ENCODE assay signal across 3 cellular contexts in the genomic region with DNA sequence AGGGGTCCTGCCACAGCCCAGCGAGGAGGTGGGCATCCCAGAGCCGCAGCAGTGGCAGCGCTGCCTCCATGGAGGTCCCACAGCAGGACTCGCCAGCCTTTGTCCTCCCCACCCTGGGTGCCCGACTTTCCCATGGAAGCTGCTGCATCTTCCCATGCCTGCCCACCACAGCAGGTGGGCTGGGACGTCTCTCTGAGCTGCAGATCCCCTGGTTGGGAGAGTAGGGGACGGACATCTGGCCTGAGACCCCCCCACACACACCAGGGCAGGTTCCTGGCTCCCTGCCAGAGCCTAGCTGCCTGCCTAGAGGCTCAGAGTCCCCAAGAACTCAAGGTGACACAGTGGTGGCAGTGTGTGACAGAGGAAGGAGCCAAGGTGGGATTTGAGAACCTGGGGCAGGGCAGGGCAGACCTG.
A peak's percentile ranks its signal among the peaks of the same experiment; 100 is the strongest.
TF ChIP-seq lines count a peak whose summit lies in the region.

No MANE protein-coding gene starts in this region.

TF ChIP-seq in SK-N-SH, 30 proteins besides CTCF, POLR2A, EP300 and RAD21 (continued from another document):
- TF ChIP-seq, protein P1, sequence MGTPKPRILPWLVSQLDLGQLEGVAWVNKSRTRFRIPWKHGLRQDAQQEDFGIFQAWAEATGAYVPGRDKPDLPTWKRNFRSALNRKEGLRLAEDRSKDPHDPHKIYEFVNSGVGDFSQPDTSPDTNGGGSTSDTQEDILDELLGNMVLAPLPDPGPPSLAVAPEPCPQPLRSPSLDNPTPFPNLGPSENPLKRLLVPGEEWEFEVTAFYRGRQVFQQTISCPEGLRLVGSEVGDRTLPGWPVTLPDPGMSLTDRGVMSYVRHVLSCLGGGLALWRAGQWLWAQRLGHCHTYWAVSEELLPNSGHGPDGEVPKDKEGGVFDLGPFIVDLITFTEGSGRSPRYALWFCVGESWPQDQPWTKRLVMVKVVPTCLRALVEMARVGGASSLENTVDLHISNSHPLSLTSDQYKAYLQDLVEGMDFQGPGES (IDR thresholded peaks at IDR 0.05; ENCODE audit: low read depth, low read length) = no peak
- TF ChIP-seq POLR2AphosphoS5 (IDR thresholded peaks at IDR 0.05; ENCODE audit: low read depth, low read length) = no peak
- TF ChIP-seq, protein P2, sequence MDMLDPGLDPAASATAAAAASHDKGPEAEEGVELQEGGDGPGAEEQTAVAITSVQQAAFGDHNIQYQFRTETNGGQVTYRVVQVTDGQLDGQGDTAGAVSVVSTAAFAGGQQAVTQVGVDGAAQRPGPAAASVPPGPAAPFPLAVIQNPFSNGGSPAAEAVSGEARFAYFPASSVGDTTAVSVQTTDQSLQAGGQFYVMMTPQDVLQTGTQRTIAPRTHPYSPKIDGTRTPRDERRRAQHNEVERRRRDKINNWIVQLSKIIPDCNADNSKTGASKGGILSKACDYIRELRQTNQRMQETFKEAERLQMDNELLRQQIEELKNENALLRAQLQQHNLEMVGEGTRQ (IDR thresholded peaks at IDR 0.05; ENCODE audit: borderline replicate concordance, low read depth, low read length) = no peak

TF ChIP-seq in SK-N-SH treated with all-trans-retinoic acid at 6 μM for 48 hours, 23 proteins besides CTCF, POLR2A, EP300 and RAD21 (continued from another document):
- TF ChIP-seq, protein P3, sequence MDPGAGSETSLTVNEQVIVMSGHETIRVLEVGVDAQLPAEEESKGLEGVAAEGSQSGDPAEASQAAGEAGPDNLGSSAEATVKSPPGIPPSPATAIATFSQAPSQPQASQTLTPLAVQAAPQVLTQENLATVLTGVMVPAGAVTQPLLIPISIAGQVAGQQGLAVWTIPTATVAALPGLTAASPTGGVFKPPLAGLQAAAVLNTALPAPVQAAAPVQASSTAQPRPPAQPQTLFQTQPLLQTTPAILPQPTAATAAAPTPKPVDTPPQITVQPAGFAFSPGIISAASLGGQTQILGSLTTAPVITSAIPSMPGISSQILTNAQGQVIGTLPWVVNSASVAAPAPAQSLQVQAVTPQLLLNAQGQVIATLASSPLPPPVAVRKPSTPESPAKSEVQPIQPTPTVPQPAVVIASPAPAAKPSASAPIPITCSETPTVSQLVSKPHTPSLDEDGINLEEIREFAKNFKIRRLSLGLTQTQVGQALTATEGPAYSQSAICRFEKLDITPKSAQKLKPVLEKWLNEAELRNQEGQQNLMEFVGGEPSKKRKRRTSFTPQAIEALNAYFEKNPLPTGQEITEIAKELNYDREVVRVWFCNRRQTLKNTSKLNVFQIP (CRISPR knock-in tag; IDR thresholded peaks at IDR 0.05; ENCODE audit: borderline replicate concordance, low read depth) = no peak
- TF ChIP-seq TOX (CRISPR knock-in tag; IDR thresholded peaks at IDR 0.05; ENCODE audit: borderline replicate concordance) (no peak), ZFP30 (CRISPR knock-in tag; IDR thresholded peaks at IDR 0.05) (no peak), OSR1 (CRISPR knock-in tag; IDR thresholded peaks at IDR 0.05) (no peak), ARNTL (CRISPR knock-in tag; IDR thresholded peaks at IDR 0.05; ENCODE audit: borderline replicate concordance, low read depth) (no peak), BACH2 (CRISPR knock-in tag; IDR thresholded peaks at IDR 0.05; ENCODE audit: borderline replicate concordance) (no peak), PPARA (CRISPR knock-in tag; IDR thresholded peaks at IDR 0.05; ENCODE audit: borderline replicate concordance) (no peak), CSDC2 (CRISPR knock-in tag; IDR thresholded peaks at IDR 0.05) (no peak), SNAI2 (CRISPR knock-in tag; IDR thresholded peaks at IDR 0.05) (no peak), GLIS3 (CRISPR knock-in tag; IDR thresholded peaks at IDR 0.05) (no peak), ESRRG (CRISPR knock-in tag; IDR thresholded peaks at IDR 0.05) (no peak)
- TF ChIP-seq, protein P4, sequence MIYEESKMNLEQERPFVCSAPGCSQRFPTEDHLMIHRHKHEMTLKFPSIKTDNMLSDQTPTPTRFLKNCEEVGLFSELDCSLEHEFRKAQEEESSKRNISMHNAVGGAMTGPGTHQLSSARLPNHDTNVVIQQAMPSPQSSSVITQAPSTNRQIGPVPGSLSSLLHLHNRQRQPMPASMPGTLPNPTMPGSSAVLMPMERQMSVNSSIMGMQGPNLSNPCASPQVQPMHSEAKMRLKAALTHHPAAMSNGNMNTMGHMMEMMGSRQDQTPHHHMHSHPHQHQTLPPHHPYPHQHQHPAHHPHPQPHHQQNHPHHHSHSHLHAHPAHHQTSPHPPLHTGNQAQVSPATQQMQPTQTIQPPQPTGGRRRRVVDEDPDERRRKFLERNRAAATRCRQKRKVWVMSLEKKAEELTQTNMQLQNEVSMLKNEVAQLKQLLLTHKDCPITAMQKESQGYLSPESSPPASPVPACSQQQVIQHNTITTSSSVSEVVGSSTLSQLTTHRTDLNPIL (CRISPR knock-in tag; IDR thresholded peaks at IDR 0.05; ENCODE audit: low read depth) = no peak
- TF ChIP-seq, protein P5, sequence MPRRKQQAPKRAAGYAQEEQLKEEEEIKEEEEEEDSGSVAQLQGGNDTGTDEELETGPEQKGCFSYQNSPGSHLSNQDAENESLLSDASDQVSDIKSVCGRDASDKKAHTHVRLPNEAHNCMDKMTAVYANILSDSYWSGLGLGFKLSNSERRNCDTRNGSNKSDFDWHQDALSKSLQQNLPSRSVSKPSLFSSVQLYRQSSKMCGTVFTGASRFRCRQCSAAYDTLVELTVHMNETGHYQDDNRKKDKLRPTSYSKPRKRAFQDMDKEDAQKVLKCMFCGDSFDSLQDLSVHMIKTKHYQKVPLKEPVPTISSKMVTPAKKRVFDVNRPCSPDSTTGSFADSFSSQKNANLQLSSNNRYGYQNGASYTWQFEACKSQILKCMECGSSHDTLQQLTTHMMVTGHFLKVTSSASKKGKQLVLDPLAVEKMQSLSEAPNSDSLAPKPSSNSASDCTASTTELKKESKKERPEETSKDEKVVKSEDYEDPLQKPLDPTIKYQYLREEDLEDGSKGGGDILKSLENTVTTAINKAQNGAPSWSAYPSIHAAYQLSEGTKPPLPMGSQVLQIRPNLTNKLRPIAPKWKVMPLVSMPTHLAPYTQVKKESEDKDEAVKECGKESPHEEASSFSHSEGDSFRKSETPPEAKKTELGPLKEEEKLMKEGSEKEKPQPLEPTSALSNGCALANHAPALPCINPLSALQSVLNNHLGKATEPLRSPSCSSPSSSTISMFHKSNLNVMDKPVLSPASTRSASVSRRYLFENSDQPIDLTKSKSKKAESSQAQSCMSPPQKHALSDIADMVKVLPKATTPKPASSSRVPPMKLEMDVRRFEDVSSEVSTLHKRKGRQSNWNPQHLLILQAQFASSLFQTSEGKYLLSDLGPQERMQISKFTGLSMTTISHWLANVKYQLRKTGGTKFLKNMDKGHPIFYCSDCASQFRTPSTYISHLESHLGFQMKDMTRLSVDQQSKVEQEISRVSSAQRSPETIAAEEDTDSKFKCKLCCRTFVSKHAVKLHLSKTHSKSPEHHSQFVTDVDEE (CRISPR knock-in tag; IDR thresholded peaks at IDR 0.05) = no peak

TF ChIP-seq in HEK293, 187 proteins besides CTCF, POLR2A, EP300 and RAD21 (continued from another document):
- TF ChIP-seq, protein P6, sequence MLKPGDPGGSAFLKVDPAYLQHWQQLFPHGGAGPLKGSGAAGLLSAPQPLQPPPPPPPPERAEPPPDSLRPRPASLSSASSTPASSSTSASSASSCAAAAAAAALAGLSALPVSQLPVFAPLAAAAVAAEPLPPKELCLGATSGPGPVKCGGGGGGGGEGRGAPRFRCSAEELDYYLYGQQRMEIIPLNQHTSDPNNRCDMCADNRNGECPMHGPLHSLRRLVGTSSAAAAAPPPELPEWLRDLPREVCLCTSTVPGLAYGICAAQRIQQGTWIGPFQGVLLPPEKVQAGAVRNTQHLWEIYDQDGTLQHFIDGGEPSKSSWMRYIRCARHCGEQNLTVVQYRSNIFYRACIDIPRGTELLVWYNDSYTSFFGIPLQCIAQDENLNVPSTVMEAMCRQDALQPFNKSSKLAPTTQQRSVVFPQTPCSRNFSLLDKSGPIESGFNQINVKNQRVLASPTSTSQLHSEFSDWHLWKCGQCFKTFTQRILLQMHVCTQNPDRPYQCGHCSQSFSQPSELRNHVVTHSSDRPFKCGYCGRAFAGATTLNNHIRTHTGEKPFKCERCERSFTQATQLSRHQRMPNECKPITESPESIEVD (tag by site-specific recombination; IDR thresholded peaks at IDR 0.05) = no peak
- no peak for TF ChIP-seq GLI4 (tag by site-specific recombination; IDR thresholded peaks at IDR 0.05)
- TF ChIP-seq ZNF112 (tag by site-specific recombination; IDR thresholded peaks at IDR 0.05) = no peak
- TF ChIP-seq, protein P7, sequence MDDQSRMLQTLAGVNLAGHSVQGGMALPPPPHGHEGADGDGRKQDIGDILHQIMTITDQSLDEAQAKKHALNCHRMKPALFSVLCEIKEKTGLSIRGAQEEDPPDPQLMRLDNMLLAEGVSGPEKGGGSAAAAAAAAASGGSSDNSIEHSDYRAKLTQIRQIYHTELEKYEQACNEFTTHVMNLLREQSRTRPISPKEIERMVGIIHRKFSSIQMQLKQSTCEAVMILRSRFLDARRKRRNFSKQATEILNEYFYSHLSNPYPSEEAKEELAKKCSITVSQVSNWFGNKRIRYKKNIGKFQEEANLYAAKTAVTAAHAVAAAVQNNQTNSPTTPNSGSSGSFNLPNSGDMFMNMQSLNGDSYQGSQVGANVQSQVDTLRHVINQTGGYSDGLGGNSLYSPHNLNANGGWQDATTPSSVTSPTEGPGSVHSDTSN (CRISPR knock-in tag; IDR thresholded peaks at IDR 0.05) = no peak
- TF ChIP-seq SP3 (tag by site-specific recombination; IDR thresholded peaks at IDR 0.05) = no peak
- TF ChIP-seq ZNF658 (tag by site-specific recombination; IDR thresholded peaks at IDR 0.05) = no peak
- TF ChIP-seq ZNF626 (tag by site-specific recombination; IDR thresholded peaks at IDR 0.05) = no peak
- TF ChIP-seq ZIC2 (tag by site-specific recombination; IDR thresholded peaks at IDR 0.05) = peak; percentile 69
- TF ChIP-seq ZNF202 (tag by site-specific recombination; IDR thresholded peaks at IDR 0.05; ENCODE audit: borderline replicate concordance) = no peak
- TF ChIP-seq GLIS2 (tag by site-specific recombination; IDR thresholded peaks at IDR 0.05) = 0 out of 2 replicates have a peak, but pooled peaks have one; percentile 14
- no peak for TF ChIP-seq SCRT1 (tag by site-specific recombination; IDR thresholded peaks at IDR 0.05; ENCODE audit: borderline replicate concordance)
- no peak for TF ChIP-seq FEZF1 (tag by site-specific recombination; IDR thresholded peaks at IDR 0.05)
